ENCODE assay signal across 12 cellular contexts in the genomic region with DNA sequence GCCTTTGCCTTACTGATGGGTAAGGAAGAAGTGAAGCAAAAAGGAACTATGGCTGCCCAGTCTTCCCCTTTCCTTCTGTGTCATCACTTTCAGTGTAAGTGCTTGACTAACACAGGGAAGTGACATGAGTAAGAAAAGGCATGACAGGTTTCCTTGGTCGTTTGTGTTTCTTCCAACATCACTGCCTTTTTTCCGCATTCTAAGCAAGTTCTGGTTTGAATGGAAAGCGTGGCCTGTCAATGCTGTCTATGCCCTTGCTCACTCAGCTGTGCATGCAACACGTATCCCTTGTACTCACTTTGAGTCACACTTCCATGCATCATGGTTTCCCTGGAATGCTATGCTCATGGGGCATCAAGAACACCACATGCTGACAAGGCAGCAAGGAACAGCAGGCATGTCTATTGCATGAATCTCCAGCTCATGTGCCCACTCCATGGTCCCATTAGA.
DNase-seq lines count a peak whose midpoint lies in the region; ATAC-seq and TF ChIP-seq lines count a peak whose summit lies in the region.
"Had no signal": no experiment of that assay in that cellular context is flagged by ENCODE, and none has a peak within 500 bp of the region (broad histone marks: within the 10 kb centered on the region; RNA-seq: fewer than 3 reads in every experiment).

No MANE protein-coding gene starts in this region.

- H3K9me2 ChIP-seq in neural cell (ENCODE audit: insufficient read depth, low read length): no peaks in the 10 kb centered on the region

- H3K9ac ChIP-seq in neural cell (ENCODE audit: low read length): no peak overlapping the region

- no peaks in the 10 kb centered on the region for H3K36me3 ChIP-seq in neural cell (ENCODE audit: insufficient read depth, low read length)

- no peaks in the 10 kb centered on the region for H3K9me3 ChIP-seq in neural cell (ENCODE audit: low read length)

- peak; percentile 53 for TF ChIP-seq EP300 in neural cell (conservative IDR thresholded peaks at IDR 0.05; ENCODE audit: poor library complexity, severe bottlenecking)

- TF ChIP-seq RAD21 in neural cell (conservative IDR thresholded peaks at IDR 0.05): no peak

- H4K20me1 ChIP-seq in neural cell (ENCODE audit: insufficient read depth): no peaks in the 10 kb centered on the region

- H3K4me3 Mint-ChIP-seq in effector memory CD8-positive, alpha-beta T cell: no peak overlapping the region
- H3K4me3 Mint-ChIP-seq: activated naive CD8-positive, alpha-beta T cell treated with anti-CD3 and anti-CD28 coated beads, Interleukin-2, amount 50 U/mL, for 24 hours; GM23338 had no signal

- DNase-seq in Caki2 (ENCODE audit: low read depth): peak; percentile 90
- DNase-seq in NOMO-1 (lab: John Stamatoyannopoulos, UW; ENCODE audit: unreplicated experiment in 2 of 2): peak; percentile 80 to 90
- DNase-seq in fibroblast of mammary gland (ENCODE audit: low read depth): peak; percentile 5
- no peak for DNase-seq in HUDEP-2 (lab: John Stamatoyannopoulos, UW; ENCODE audit: unreplicated experiment in 76 of 76)
- no peak for DNase-seq in NCI-H1092 treated with DMSO at 0.1 percent for 48 hours (lab: John Stamatoyannopoulos, UW)
- DNase-seq in NCI-H748 (lab: John Stamatoyannopoulos, UW; ENCODE audit: unreplicated experiment): no peak
- no peak for DNase-seq in effector memory CD8-positive, alpha-beta T cell
- DNase-seq: activated naive CD8-positive, alpha-beta T cell treated with anti-CD3 and anti-CD28 coated beads, Interleukin-2, amount 50 U/mL, for 24 hours; NCI-H1930 had no signal

- no peak overlapping the region for H3K4me2 ChIP-seq in neural cell (ENCODE audit: low read length)
- H3K4me2 ChIP-seq: GM23338 had no signal

- no peaks in the 10 kb centered on the region for H3K27me3 ChIP-seq in neural cell (ENCODE audit: insufficient read depth, low read depth, low read length)

- H3K9me3 Mint-ChIP-seq in effector memory CD8-positive, alpha-beta T cell: no peaks in the 10 kb centered on the region
- H3K9me3 Mint-ChIP-seq: activated naive CD8-positive, alpha-beta T cell treated with anti-CD3 and anti-CD28 coated beads, Interleukin-2, amount 50 U/mL, for 24 hours; GM23338 had no signal

- H3K27me3 Mint-ChIP-seq in effector memory CD8-positive, alpha-beta T cell: no peaks in the 10 kb centered on the region
- H3K27me3 Mint-ChIP-seq: activated naive CD8-positive, alpha-beta T cell treated with anti-CD3 and anti-CD28 coated beads, Interleukin-2, amount 50 U/mL, for 24 hours had no signal

- in situ Hi-C loops in Caki2 (cut with HindIII; ENCODE audit: low pct_unique_long_range_greater_than_20kb, low sequenced_read_pairs): no loop called here

- no peak overlapping the region for H2AFZ ChIP-seq in neural cell (ENCODE audit: low read depth, low read length)
- H2AFZ ChIP-seq: GM23338 had no signal

- no peak for TF ChIP-seq CTCF in fibroblast of mammary gland (conservative IDR thresholded peaks at IDR 0.05; ENCODE audit: control insufficient read depth, insufficient read depth, low read depth, low read length)
- no peak for TF ChIP-seq CTCF in neural cell (IDR thresholded peaks at IDR 0.05; ENCODE audit: poor library complexity, severe bottlenecking)

- H3K4me3 ChIP-seq in fibroblast of mammary gland (ENCODE audit: control insufficient read depth, low read depth, low read length) (no peak overlapping the region), neural cell (ENCODE audit: low read length) (no peak overlapping the region)
- H3K4me3 ChIP-seq: GM23338 had no signal

- no peaks in the 10 kb centered on the region for H3K79me2 ChIP-seq in neural cell (replicated peaks; ENCODE audit: insufficient read depth, low read length)

- H3K36me3 Mint-ChIP-seq in effector memory CD8-positive, alpha-beta T cell (ENCODE audit: insufficient read depth): no peaks in the 10 kb centered on the region

- no peaks in the 10 kb centered on the region for H3F3A ChIP-seq in neural cell (ENCODE audit: insufficient read depth, low read length, poor library complexity, severe bottlenecking)

- ATAC-seq in effector memory CD8-positive, alpha-beta T cell (replicated peaks): no peak
- ATAC-seq: activated naive CD8-positive, alpha-beta T cell treated with anti-CD3 and anti-CD28 coated beads, Interleukin-2, amount 50 U/mL, for 24 hours; GM23338 had no signal

- H3K27ac Mint-ChIP-seq in effector memory CD8-positive, alpha-beta T cell: no peak overlapping the region
- H3K27ac Mint-ChIP-seq: activated naive CD8-positive, alpha-beta T cell treated with anti-CD3 and anti-CD28 coated beads, Interleukin-2, amount 50 U/mL, for 24 hours; GM23338 had no signal

- no peak overlapping the region for H3K27ac ChIP-seq in neural cell (ENCODE audit: low read length)
- H3K27ac ChIP-seq: C4-2B had no signal

- H3K4me1 Mint-ChIP-seq in effector memory CD8-positive, alpha-beta T cell (ENCODE audit: low read depth in 2 of 2): no peaks in the 10 kb centered on the region
- H3K4me1 Mint-ChIP-seq: activated naive CD8-positive, alpha-beta T cell treated with anti-CD3 and anti-CD28 coated beads, Interleukin-2, amount 50 U/mL, for 24 hours; GM23338 had no signal

TF ChIP-seq in neural cell, 6 proteins besides CTCF, POLR2A, EP300 and RAD21:
- TF ChIP-seq TAF1 (IDR thresholded peaks at IDR 0.05; ENCODE audit: low read depth) (no peak), MXI1 (conservative IDR thresholded peaks at IDR 0.05; ENCODE audit: poor library complexity, severe bottlenecking) (no peak), POLR2AphosphoS5 (IDR thresholded peaks at IDR 0.05) (peak; percentile 27), SMC3 (conservative IDR thresholded peaks at IDR 0.05; ENCODE audit: poor library complexity) (no peak), EZH2 (IDR thresholded peaks at IDR 0.05; ENCODE audit: borderline replicate concordance, insufficient read depth, low read length, poor library complexity, severe bottlenecking) (no peak)
- TF ChIP-seq, protein P1, sequence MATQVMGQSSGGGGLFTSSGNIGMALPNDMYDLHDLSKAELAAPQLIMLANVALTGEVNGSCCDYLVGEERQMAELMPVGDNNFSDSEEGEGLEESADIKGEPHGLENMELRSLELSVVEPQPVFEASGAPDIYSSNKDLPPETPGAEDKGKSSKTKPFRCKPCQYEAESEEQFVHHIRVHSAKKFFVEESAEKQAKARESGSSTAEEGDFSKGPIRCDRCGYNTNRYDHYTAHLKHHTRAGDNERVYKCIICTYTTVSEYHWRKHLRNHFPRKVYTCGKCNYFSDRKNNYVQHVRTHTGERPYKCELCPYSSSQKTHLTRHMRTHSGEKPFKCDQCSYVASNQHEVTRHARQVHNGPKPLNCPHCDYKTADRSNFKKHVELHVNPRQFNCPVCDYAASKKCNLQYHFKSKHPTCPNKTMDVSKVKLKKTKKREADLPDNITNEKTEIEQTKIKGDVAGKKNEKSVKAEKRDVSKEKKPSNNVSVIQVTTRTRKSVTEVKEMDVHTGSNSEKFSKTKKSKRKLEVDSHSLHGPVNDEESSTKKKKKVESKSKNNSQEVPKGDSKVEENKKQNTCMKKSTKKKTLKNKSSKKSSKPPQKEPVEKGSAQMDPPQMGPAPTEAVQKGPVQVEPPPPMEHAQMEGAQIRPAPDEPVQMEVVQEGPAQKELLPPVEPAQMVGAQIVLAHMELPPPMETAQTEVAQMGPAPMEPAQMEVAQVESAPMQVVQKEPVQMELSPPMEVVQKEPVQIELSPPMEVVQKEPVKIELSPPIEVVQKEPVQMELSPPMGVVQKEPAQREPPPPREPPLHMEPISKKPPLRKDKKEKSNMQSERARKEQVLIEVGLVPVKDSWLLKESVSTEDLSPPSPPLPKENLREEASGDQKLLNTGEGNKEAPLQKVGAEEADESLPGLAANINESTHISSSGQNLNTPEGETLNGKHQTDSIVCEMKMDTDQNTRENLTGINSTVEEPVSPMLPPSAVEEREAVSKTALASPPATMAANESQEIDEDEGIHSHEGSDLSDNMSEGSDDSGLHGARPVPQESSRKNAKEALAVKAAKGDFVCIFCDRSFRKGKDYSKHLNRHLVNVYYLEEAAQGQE (IDR thresholded peaks at IDR 0.05; ENCODE audit: borderline replicate concordance): peak; percentile 52

Comparison
In these comparisons a context has a peak if more than half of its experiments do, and no peak if none do; other contexts are left out.
1. DNase-seq: peak in Caki2 (single experiment), NOMO-1 (2 of 2) and fibroblast of mammary gland (single experiment); none in HUDEP-2 (0 of 76), NCI-H1092 treated with DMSO at 0.1 percent for 48 hours (single experiment), NCI-H748 (single experiment) and effector memory CD8-positive, alpha-beta T cell (0 of 3).